In genomic region chr1:7810395-7810794, GRCh38 we compare ENCODE assay signal across 9 cellular contexts. TPM values are rescaled to one million over a fixed set of nuclear protein-coding genes. Genes with fewer than 3 reads are reported as not detected.
A peak's percentile ranks its signal among the peaks of the same experiment; 100 is the strongest.
DNase-seq lines count a peak whose midpoint lies in the region; ATAC-seq lines count a peak whose summit lies in the region.
"Had no signal": no experiment of that assay in that cellular context is flagged by ENCODE, and none has a peak within 500 bp of the region (broad histone marks: within the 10 kb centered on the region; RNA-seq: fewer than 3 reads in every experiment).

No MANE protein-coding gene starts in this region.

- in situ Hi-C loops in ACHN (cut with HindIII; ENCODE audit: low pct_ligation_motif_present, low pct_unique_long_range_greater_than_20kb, low sequenced_read_pairs): no loop called here

- ATAC-seq in HG03354 (IDR thresholded peaks at IDR 0.05; ENCODE audit: poor library complexity, severe bottlenecking, unreplicated experiment) (no peak), HG03432 (IDR thresholded peaks at IDR 0.05; ENCODE audit: unreplicated experiment) (no peak)

- DNase-seq in ACHN (peak; percentile 70), H4 (ENCODE audit: low spot score) (peak; percentile 37), kidney glomerular epithelial cell (lab: John Stamatoyannopoulos, UW) (peak; percentile 1), DMS153 (lab: John Stamatoyannopoulos, UW) (no peak), cerebellar nuclear complex (lab: John Stamatoyannopoulos, UW) (no peak)
- peak; percentile 52 to 70 for DNase-seq in activated T-cell treated with anti-CD3 and anti-CD28 coated beads, Interleukin-2, amount 50 U/mL, for 48 hours

RNA-seq across cellular contexts. Expression of gene PER3, which starts 26.3 kb away (rescaled TPM):
- 3.1 and 5.2 TPM in 2 replicates for total RNA-seq in H4 (2014; rRNA removed; shearing (Covaris generic))

RNA-seq across cellular contexts. Expression of gene VAMP3, which starts 39.3 kb away (rescaled TPM):
- 57.8 and 72.5 TPM in 2 replicates for total RNA-seq in H4 (2014; rRNA removed; shearing (Covaris generic))

RNA-seq across cellular contexts. Expression of gene UTS2, which starts 42.5 kb away (rescaled TPM):
- not detected in 2 replicates for total RNA-seq in H4 (2014; rRNA removed; shearing (Covaris generic))
- total RNA-seq: temporal lobe had no signal

Comparison
In these comparisons a context has a peak if more than half of its experiments do, and no peak if none do; other contexts are left out.
1. DNase-seq: peak in ACHN (single experiment), H4 (single experiment), activated T-cell treated with anti-CD3 and anti-CD28 coated beads, Interleukin-2, amount 50 U/mL, for 48 hours (2 of 2) and kidney glomerular epithelial cell (single experiment); none in DMS153 (single experiment) and cerebellar nuclear complex (0 of 2).